In genomic region chr22:26983311-26983710, GRCh38 we compare ENCODE assay signal across 14 cellular contexts.
DNase-seq lines count a peak whose midpoint lies in the region; TF ChIP-seq lines count a peak whose summit lies in the region.
"Had no signal": no experiment of that assay in that cellular context is flagged by ENCODE, and none has a peak within 500 bp of the region (broad histone marks: within the 10 kb centered on the region; RNA-seq: fewer than 3 reads in every experiment).

No MANE protein-coding gene starts in this region.

- H3K4me2 ChIP-seq in mammary epithelial cell (ENCODE audit: insufficient read depth, low read depth, low read length) (no peak overlapping the region), neural progenitor cell (no peak overlapping the region)

- H3K4me1 Mint-ChIP-seq in neural progenitor cell: peaks cover 12% of the 10 kb centered on the region
- H3K4me1 Mint-ChIP-seq: CD14-positive monocyte had no signal

- H3K9ac ChIP-seq in mammary epithelial cell (ENCODE audit: insufficient read depth, low read length) (no peak overlapping the region), neural progenitor cell (no peak overlapping the region)

- in situ Hi-C loops in mammary epithelial cell (cut with MboI; ENCODE audit: low sequenced_read_pairs in 2 of 2): no loop called here

- no TSS peak for BruUV-seq in mammary epithelial cell (replicated peaks; lab: Mats Ljungman, UMichigan)

- H3K4me1 ChIP-seq in mammary epithelial cell (ENCODE audit: insufficient read depth, low read length) (no peaks in the 10 kb centered on the region), breast epithelium (no peaks in the 10 kb centered on the region), neural progenitor cell (peaks cover 24% of the 10 kb centered on the region), thyroid gland (no peaks in the 10 kb centered on the region)

- CTCF ChIA-PET in mammary epithelial cell (lab: Charles Lee; ENCODE audit: low non-redundant PET): no interaction called here

- H3K9me3 Mint-ChIP-seq in neural progenitor cell: no peaks in the 10 kb centered on the region
- H3K9me3 Mint-ChIP-seq: CD8-positive, alpha-beta T cell had no signal

- no peak overlapping the region for H2AFZ ChIP-seq in mammary epithelial cell (ENCODE audit: low read depth, low read length)
- no peak overlapping the region for H2AFZ ChIP-seq in neural progenitor cell (replicated peaks)

- H3K4me3 ChIP-seq in mammary epithelial cell (replicated peaks in 1 of 3; ENCODE audit: insufficient read depth in 1 of 3, low read depth in 2 of 3, low read length in 3 of 3) (no peak overlapping the region), breast epithelium (no peak overlapping the region), epithelial cell of esophagus (ENCODE audit: low read length) (no peak overlapping the region), neural progenitor cell (no peak overlapping the region), thyroid gland (replicated peaks in 1 of 3) (no peak overlapping the region)

- WGBS in mammary epithelial cell (ENCODE audit: low coverage, missing lambda C conversion rate): 0% methylated on average over 1 of the region's 1 CpG
- WGBS in thyroid gland, 2 donors: 60 to 64% methylated on average over 1 of the region's 1 CpG

- H3K27me3 ChIP-seq in mammary epithelial cell (ENCODE audit: insufficient read depth, low read length) (no peaks in the 10 kb centered on the region), breast epithelium (no peaks in the 10 kb centered on the region), neural progenitor cell (no peaks in the 10 kb centered on the region), thyroid gland (no peaks in the 10 kb centered on the region)

- H3K36me3 Mint-ChIP-seq in neural progenitor cell: no peaks in the 10 kb centered on the region
- H3K36me3 Mint-ChIP-seq: CD14-positive monocyte; CD8-positive, alpha-beta T cell had no signal

- H3K36me3 ChIP-seq in mammary epithelial cell (ENCODE audit: insufficient read depth, low read length) (no peaks in the 10 kb centered on the region), breast epithelium (no peaks in the 10 kb centered on the region), neural progenitor cell (no peaks in the 10 kb centered on the region), thyroid gland (no peaks in the 10 kb centered on the region)

- no peaks in the 10 kb centered on the region for H4K20me1 ChIP-seq in mammary epithelial cell (ENCODE audit: insufficient read depth, low read length)
- peaks cover 4% of the 10 kb centered on the region for H4K20me1 ChIP-seq in neural progenitor cell (ENCODE audit: low read depth)

- H3K9me3 ChIP-seq in mammary epithelial cell (replicated peaks; ENCODE audit: insufficient read depth, low read length) (no peaks in the 10 kb centered on the region), breast epithelium (no peaks in the 10 kb centered on the region), neural progenitor cell (ENCODE audit: low read depth) (no peaks in the 10 kb centered on the region), thyroid gland (no peaks in the 10 kb centered on the region)

- H3K4me3 Mint-ChIP-seq in neural progenitor cell: no peak overlapping the region
- H3K4me3 Mint-ChIP-seq: CD14-positive monocyte; CD8-positive, alpha-beta T cell had no signal

- peak overlapping the region; percentile 15 for H3K27ac Mint-ChIP-seq in neural progenitor cell
- H3K27ac Mint-ChIP-seq: CD14-positive monocyte; CD8-positive, alpha-beta T cell had no signal

- intact Hi-C loops in mammary epithelial cell (cut with micrococcal nuclease) (no loop called here), breast epithelium (cut with DNase I; ENCODE audit: low total_unique reads) (no loop called here), thyroid gland (cut with DNase I) (no loop called here)

- dilution Hi-C loops in mammary epithelial cell (cut with HindIII; ENCODE audit: low sequenced_read_pairs): no loop called here

- TF ChIP-seq CTCF in mammary epithelial cell (conservative IDR thresholded peaks at IDR 0.05 in 1 of 2, IDR thresholded peaks at IDR 0.05 in 1 of 2; ENCODE audit: extremely low read depth in 1 of 2, insufficient read depth in 1 of 2, low read depth in 1 of 2, low read length in 2 of 2) (no peak), breast epithelium (IDR thresholded peaks at IDR 0.05) (no peak), epithelial cell of esophagus (IDR thresholded peaks at IDR 0.05; ENCODE audit: insufficient read depth, low read depth, low read length, missing control alignments) (no peak), neural progenitor cell (IDR thresholded peaks at IDR 0.05) (no peak), thyroid gland (IDR thresholded peaks at IDR 0.05) (no peak)

- H3K27ac ChIP-seq in mammary epithelial cell (ENCODE audit: insufficient read depth, low read depth, low read length): no peak overlapping the region
- H3K27ac ChIP-seq in breast epithelium: no peak overlapping the region
- H3K27ac ChIP-seq in neural progenitor cell: no peak overlapping the region
- no peak overlapping the region for H3K27ac ChIP-seq in thyroid gland
- H3K27ac ChIP-seq: 22Rv1, HL-60 had no signal

- TF ChIP-seq POLR2A in breast epithelium (IDR thresholded peaks at IDR 0.05) (no peak), thyroid gland (IDR thresholded peaks at IDR 0.05) (no peak)

- DNase-seq in mammary epithelial cell (peak; percentile 11), breast epithelium (ENCODE audit: low spot score in 2 of 2) (no peak), epithelial cell of esophagus (ENCODE audit: low read depth) (peak; percentile 39), neural progenitor cell (ENCODE audit: low spot score) (no peak), thyroid gland (no peak), GF-D8 (lab: John Stamatoyannopoulos, UW) (no peak), HuH-7.5 (ENCODE audit: low spot score) (no peak), ureter (ENCODE audit: low spot score) (no peak)
- DNase-seq: CD8-positive, alpha-beta T cell; COR-L47; DMS53 had no signal

- H3F3A ChIP-seq in neural progenitor cell (ENCODE audit: low read depth): peaks cover 13% of the 10 kb centered on the region

- no peaks in the 10 kb centered on the region for H3K79me2 ChIP-seq in mammary epithelial cell (ENCODE audit: insufficient read depth, low read length)
- H3K79me2 ChIP-seq in neural progenitor cell (ENCODE audit: low read depth): no peaks in the 10 kb centered on the region

- H3K27me3 Mint-ChIP-seq in neural progenitor cell (ENCODE audit: insufficient read depth, low read depth): peaks cover 8% of the 10 kb centered on the region

Comparison
In these comparisons a context has a peak if more than half of its experiments do, and no peak if none do; other contexts are left out.
1. DNase-seq: peak in mammary epithelial cell (single experiment) and epithelial cell of esophagus (single experiment); none in breast epithelium (0 of 2), neural progenitor cell (single experiment), thyroid gland (0 of 2), GF-D8 (single experiment), HuH-7.5 (single experiment) and ureter (single experiment).